In genomic region chr1:96967311-96967710, GRCh38 we compare ENCODE assay signal across 14 cellular contexts.
"Had no signal": no experiment of that assay in that cellular context is flagged by ENCODE, and none has a peak within 500 bp of the region (broad histone marks: within the 10 kb centered on the region; RNA-seq: fewer than 3 reads in every experiment).

No MANE protein-coding gene starts in this region.

- H3K9me3 Mint-ChIP-seq: activated naive CD8-positive, alpha-beta T cell treated with anti-CD3 and anti-CD28 coated beads for 36 hours; activated T-cell treated with anti-CD3 and anti-CD28 coated beads, Interleukin-2, amount 50 U/mL, for 4 hours; activated T-helper 2 cell treated with anti-CD3 and anti-CD28 coated beads, Interferon-gamma antibody, Interleukin-2, Interleukin-4, amounts not matched to agents 10 μg/mL and 5 μg/mL and 100 μg/mL, durations not matched to agents 14 hours and 24 hours and 36 hours; effector memory CD8-positive, alpha-beta T cell; nephron; stimulated activated effector memory CD8-positive, alpha-beta T cell treated with anti-CD3 and anti-CD28 coated beads, Interleukin-12 subunit alpha, Interleukin-12 subunit beta, amount 100 ng/mL, for 72 hours; stimulated activated naive CD8-positive, alpha-beta T cell treated with anti-CD3 and anti-CD28 coated beads, Interleukin-15, amount 100 ng/mL, for 72 hours had no signal

- H3K9me3 ChIP-seq: tibial artery had no signal

- H3K36me3 ChIP-seq: cardiac muscle cell, tibial artery had no signal

- H3K27ac ChIP-seq: cardiac muscle cell, dorsolateral prefrontal cortex, tibial artery had no signal

- H3K36me3 Mint-ChIP-seq: activated naive CD8-positive, alpha-beta T cell treated with anti-CD3 and anti-CD28 coated beads for 36 hours; stimulated activated effector memory CD8-positive, alpha-beta T cell treated with anti-CD3 and anti-CD28 coated beads, Interleukin-12 subunit alpha, Interleukin-12 subunit beta, amount 100 ng/mL, for 72 hours had no signal

- H3K4me3 Mint-ChIP-seq: activated naive CD8-positive, alpha-beta T cell treated with anti-CD3 and anti-CD28 coated beads for 36 hours; activated T-cell treated with anti-CD3 and anti-CD28 coated beads, Interleukin-2, amount 50 U/mL, for 4 hours; effector memory CD8-positive, alpha-beta T cell; nephron; stimulated activated effector memory CD8-positive, alpha-beta T cell treated with anti-CD3 and anti-CD28 coated beads, Interleukin-12 subunit alpha, Interleukin-12 subunit beta, amount 100 ng/mL, for 72 hours; stimulated activated naive CD8-positive, alpha-beta T cell treated with anti-CD3 and anti-CD28 coated beads, Interleukin-15, amount 100 ng/mL, for 72 hours had no signal

- DNase-seq: activated naive CD8-positive, alpha-beta T cell treated with anti-CD3 and anti-CD28 coated beads for 36 hours; glutamatergic neuron; left ventricle myocardium superior; stimulated activated CD4-positive, alpha-beta T cell treated with anti-CD3 and anti-CD28 coated beads, Interleukin-1b, Interleukin-23, amount 100 ng/mL, for 48 hours; T-helper 9 cell had no signal

- H3K4me1 Mint-ChIP-seq: activated naive CD8-positive, alpha-beta T cell treated with anti-CD3 and anti-CD28 coated beads for 36 hours; stimulated activated effector memory CD8-positive, alpha-beta T cell treated with anti-CD3 and anti-CD28 coated beads, Interleukin-12 subunit alpha, Interleukin-12 subunit beta, amount 100 ng/mL, for 72 hours; stimulated activated naive CD8-positive, alpha-beta T cell treated with anti-CD3 and anti-CD28 coated beads, Interleukin-15, amount 100 ng/mL, for 72 hours had no signal

- H3K27ac Mint-ChIP-seq: activated naive CD8-positive, alpha-beta T cell treated with anti-CD3 and anti-CD28 coated beads for 36 hours; activated T-helper 2 cell treated with anti-CD3 and anti-CD28 coated beads, Interferon-gamma antibody, Interleukin-2, Interleukin-4, amounts not matched to agents 10 μg/mL and 5 μg/mL and 100 μg/mL, durations not matched to agents 14 hours and 24 hours and 36 hours; effector memory CD8-positive, alpha-beta T cell; stimulated activated effector memory CD8-positive, alpha-beta T cell treated with anti-CD3 and anti-CD28 coated beads, Interleukin-12 subunit alpha, Interleukin-12 subunit beta, amount 100 ng/mL, for 72 hours; stimulated activated naive CD8-positive, alpha-beta T cell treated with anti-CD3 and anti-CD28 coated beads, Interleukin-15, amount 100 ng/mL, for 72 hours had no signal

- H3K27me3 ChIP-seq: cardiac muscle cell, dorsolateral prefrontal cortex, tibial artery had no signal

- H3K4me3 ChIP-seq: cardiac muscle cell, tibial artery had no signal
